12 cellular contexts compared by ENCODE assay signal in the genomic region with DNA sequence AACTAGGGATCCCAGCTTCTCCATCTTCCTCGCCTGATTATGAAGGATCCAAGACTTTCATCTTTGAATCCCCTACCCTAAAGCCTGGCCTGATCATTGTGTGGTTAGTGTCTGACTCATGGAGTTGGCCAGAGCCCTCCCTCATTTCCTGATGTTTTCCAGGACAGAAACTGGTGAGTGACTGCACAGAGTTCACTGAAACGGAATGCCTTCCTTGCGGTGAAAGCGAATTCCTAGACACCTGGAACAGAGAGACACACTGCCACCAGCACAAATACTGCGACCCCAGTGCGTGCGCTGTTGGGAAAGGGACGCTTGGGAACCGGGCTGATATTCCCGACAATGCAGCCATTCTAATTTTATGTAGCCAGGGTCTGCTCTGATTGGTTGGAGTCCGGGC. TPM values are rescaled to one million over a fixed set of nuclear protein-coding genes. Genes with fewer than 3 reads are reported as not detected.
A peak's percentile ranks its signal among the peaks of the same experiment; 100 is the strongest.
DNase-seq lines count a peak whose midpoint lies in the region; ATAC-seq and TF ChIP-seq lines count a peak whose summit lies in the region.
"Had no signal": no experiment of that assay in that cellular context is flagged by ENCODE, and none has a peak within 500 bp of the region (broad histone marks: within the 10 kb centered on the region; RNA-seq: fewer than 3 reads in every experiment).

No MANE protein-coding gene starts in this region.

- H3K4me2 ChIP-seq in mesenchymal stem cell (ENCODE audit: low read length, poor library complexity, severe bottlenecking): no peak overlapping the region

- H3K4ac ChIP-seq in mesenchymal stem cell (ENCODE audit: low read depth in 1 of 2, low read length in 2 of 2): no peak overlapping the region

- no peak overlapping the region for H3K18ac ChIP-seq in mesenchymal stem cell (ENCODE audit: low read depth in 1 of 2, low read length in 2 of 2)

- no peak overlapping the region for H2BK120ac ChIP-seq in mesenchymal stem cell (ENCODE audit: low read depth, low read length)

- 69% methylated on average over 11 of the region's 11 CpGs for WGBS in mesenchymal stem cell

- H2AFZ ChIP-seq in mesenchymal stem cell (ENCODE audit: low read depth, low read length): no peak overlapping the region

- H4K8ac ChIP-seq in mesenchymal stem cell (ENCODE audit: low read length): no peak overlapping the region

- peaks cover 0 to 27% of the 10 kb centered on the region in 2 experiments for H3K36me3 ChIP-seq in mesenchymal stem cell (ENCODE audit: control insufficient read depth in 1 of 2, insufficient read depth in 2 of 2, low read depth in 1 of 2, low read length in 2 of 2)
- H3K36me3 ChIP-seq: BE2C had no signal

- H2BK12ac ChIP-seq in mesenchymal stem cell (ENCODE audit: low read length in 2 of 2): no peak overlapping the region

- peaks cover 0 to 14% of the 10 kb centered on the region in 2 experiments for H3K27me3 ChIP-seq in mesenchymal stem cell (ENCODE audit: control insufficient read depth in 1 of 2, insufficient read depth in 1 of 2, low read length in 2 of 2)
- H3K27me3 ChIP-seq: BE2C had no signal

- H2BK5ac ChIP-seq in mesenchymal stem cell (ENCODE audit: low read depth, low read length, poor library complexity, severe bottlenecking): no peak overlapping the region

- no peak overlapping the region for H3K27ac ChIP-seq in mesenchymal stem cell (ENCODE audit: low read length, poor library complexity, severe bottlenecking)

- H3K4me3 ChIP-seq in choroid plexus epithelial cell (ENCODE audit: low read depth, low read length) (no peak overlapping the region), mesenchymal stem cell (ENCODE audit: insufficient read depth in 1 of 2, low read depth in 1 of 2, low read length in 2 of 2) (no peak overlapping the region)

- no peak overlapping the region for H3K9ac ChIP-seq in mesenchymal stem cell (ENCODE audit: low read length)

- H3K23ac ChIP-seq in mesenchymal stem cell (ENCODE audit: low read length in 2 of 2): no peak overlapping the region

- H2BK15ac ChIP-seq in mesenchymal stem cell (ENCODE audit: low read depth, poor library complexity, severe bottlenecking): no peak overlapping the region

- H3K4me1 ChIP-seq in mesenchymal stem cell (ENCODE audit: control insufficient read depth, insufficient read depth, low read depth, low read length): peaks cover 11% of the 10 kb centered on the region

- peak; percentile 56 for DNase-seq in AG08396 (ENCODE audit: low spot score)
- DNase-seq in LHCN-M2 (ENCODE audit: low read depth): peak; percentile 24
- DNase-seq in choroid plexus epithelial cell (ENCODE audit: low read depth): peak; percentile 56
- DNase-seq in mesenchymal stem cell: peak; percentile 60
- no peak for DNase-seq in ecto neural progenitor cell (ENCODE audit: low spot score)
- DNase-seq in DMS79 (lab: John Stamatoyannopoulos, UW): no peak
- DNase-seq in NOMO-1 treated with dmso at 0.1 percent for 144 hours (lab: John Stamatoyannopoulos, UW; ENCODE audit: unreplicated experiment): no peak
- DNase-seq: BE2C; hypothalamus; naive thymus-derived CD4-positive, alpha-beta T cell; NCI-H1092 treated with DMSO at 0.1 percent for 48 hours had no signal

- no peak overlapping the region for H4K91ac ChIP-seq in mesenchymal stem cell (ENCODE audit: low read length)

- TF ChIP-seq CTCF in choroid plexus epithelial cell (conservative IDR thresholded peaks at IDR 0.05; ENCODE audit: low read depth, low read length): no peak

- ATAC-seq in GM21619 (IDR thresholded peaks at IDR 0.05; ENCODE audit: unreplicated experiment): no peak
- ATAC-seq: naive thymus-derived CD4-positive, alpha-beta T cell had no signal

- no peaks in the 10 kb centered on the region for H3K9me3 ChIP-seq in mesenchymal stem cell (ENCODE audit: control insufficient read depth, low read length)
- H3K9me3 ChIP-seq: BE2C had no signal

- H3K14ac ChIP-seq in mesenchymal stem cell (ENCODE audit: low read length in 2 of 2): no peak overlapping the region

- H2AK5ac ChIP-seq in mesenchymal stem cell (ENCODE audit: low read length, severe bottlenecking): no peak overlapping the region

- no peaks in the 10 kb centered on the region for H3K79me1 ChIP-seq in mesenchymal stem cell (replicated peaks; ENCODE audit: low read length, poor library complexity, severe bottlenecking)

RNA-seq across cellular contexts. Expression of a gene that starts 4.0 kb away (rescaled TPM):
- total RNA-seq in LHCN-M2 (2014; rRNA removed): 1.2 and 2.6 TPM in 2 replicates
- 0.44 TPM for polyA plus RNA-seq in LHCN-M2 (2012)
- 4.9 TPM for polyA plus RNA-seq in mesenchymal stem cell (2013, experiment 1 of 2)
- polyA plus RNA-seq in mesenchymal stem cell (2013, experiment 2 of 2): 4.7 TPM

RNA-seq across cellular contexts. Expression of a gene that starts 32.3 kb away (rescaled TPM):
- 21.7 and 30.0 TPM in 2 replicates for total RNA-seq in LHCN-M2 (2014; rRNA removed)
- 19.2 TPM for polyA plus RNA-seq in LHCN-M2 (2012)
- 13.9 TPM for polyA plus RNA-seq in mesenchymal stem cell (2013, experiment 1 of 2)
- polyA plus RNA-seq in mesenchymal stem cell (2013, experiment 2 of 2): 13.6 TPM

Comparison
In these comparisons a context has a peak if more than half of its experiments do, and no peak if none do; other contexts are left out.
1. DNase-seq: peak in AG08396 (single experiment), LHCN-M2 (single experiment), choroid plexus epithelial cell (single experiment) and mesenchymal stem cell (single experiment); none in ecto neural progenitor cell (single experiment), DMS79 (single experiment) and NOMO-1 treated with dmso at 0.1 percent for 144 hours (single experiment).